1 cellular context compared by ENCODE assay signal in genomic region chr6:117484052-117484646, GRCh38.
TF ChIP-seq lines count a peak whose summit lies in the region.

No MANE protein-coding gene starts in this region.

TF ChIP-seq in HepG2, 621 proteins besides CTCF, POLR2A, EP300 and RAD21 (continued from another document):
- no peak for TF ChIP-seq AKNA (CRISPR knock-in tag; IDR thresholded peaks at IDR 0.05; ENCODE audit: borderline replicate concordance)
- no peak for TF ChIP-seq HMGA1 (CRISPR knock-in tag; conservative IDR thresholded peaks at IDR 0.05)
- no peak for TF ChIP-seq IRF9 (CRISPR knock-in tag; IDR thresholded peaks at IDR 0.05; ENCODE audit: borderline replicate concordance)
- TF ChIP-seq ZKSCAN1 (IDR thresholded peaks at IDR 0.05; ENCODE audit: low read length) = no peak
- no peak for TF ChIP-seq SNAPC5 (CRISPR knock-in tag; IDR thresholded peaks at IDR 0.05; ENCODE audit: borderline replicate concordance)
- TF ChIP-seq KLF11 (CRISPR knock-in tag; IDR thresholded peaks at IDR 0.05) = no peak
- no peak for TF ChIP-seq ZFP1 (CRISPR knock-in tag; IDR thresholded peaks at IDR 0.05)
- peak; percentile 33; the same call in 1 of the 2 replicates for TF ChIP-seq ZNF44 (CRISPR knock-in tag; IDR thresholded peaks at IDR 0.05)
- TF ChIP-seq ZMYM3 (CRISPR knock-in tag; IDR thresholded peaks at IDR 0.05) = peak; percentile 61
